ENCODE assay signal across 18 cellular contexts in genomic region chr1:15454256-15454655, GRCh38. TPM values are rescaled to one million over a fixed set of nuclear protein-coding genes. Genes with fewer than 3 reads are reported as not detected.
A peak's percentile ranks its signal among the peaks of the same experiment; 100 is the strongest.
DNase-seq lines count a peak whose midpoint lies in the region; ATAC-seq, FAIRE-seq and TF ChIP-seq lines count a peak whose summit lies in the region.
"Had no signal": no experiment of that assay in that cellular context is flagged by ENCODE, and none has a peak within 500 bp of the region (broad histone marks: within the 10 kb centered on the region; RNA-seq: fewer than 3 reads in every experiment).

No MANE protein-coding gene starts in this region.

- H3K36me3 Mint-ChIP-seq in astrocyte (ENCODE audit: low read depth, unreplicated experiment), result no peaks in the 10 kb centered on the region

- peaks cover 11% of the 10 kb centered on the region for H3K4me1 ChIP-seq in astrocyte (ENCODE audit: insufficient read depth, low read length)
- H3K4me1 ChIP-seq: spleen had no signal

- ATAC-seq in HG03520 (IDR thresholded peaks at IDR 0.05; ENCODE audit: unreplicated experiment), result no peak

- FAIRE-seq in astrocyte (lab: Jason Lieb, UNC), result peak; percentile 29
- FAIRE-seq: A204.1 had no signal

- peaks cover 6% of the 10 kb centered on the region for H3K9me3 Mint-ChIP-seq in astrocyte (ENCODE audit: unreplicated experiment)
- H3K9me3 Mint-ChIP-seq: activated naive CD4-positive, alpha-beta T cell treated with anti-CD3 and anti-CD28 coated beads for 36 hours had no signal

- H3K79me2 ChIP-seq in astrocyte (ENCODE audit: insufficient read depth, low read length), result no peaks in the 10 kb centered on the region

- H3K4me2 ChIP-seq in astrocyte (ENCODE audit: low read length), result peak overlapping the region; percentile 37

- no peaks in the 10 kb centered on the region for H3K27me3 ChIP-seq in astrocyte (ENCODE audit: insufficient read depth, low read length)
- H3K27me3 ChIP-seq: neutrophil, spleen had no signal

- H3K4me3 ChIP-seq in astrocyte (ENCODE audit: insufficient read depth, low read depth, low read length), result no peak overlapping the region
- no peak overlapping the region for H3K4me3 ChIP-seq in foreskin fibroblast (ENCODE audit: low read depth in 1 of 2, low read length in 2 of 2)
- H3K4me3 ChIP-seq: spleen had no signal

- H2AFZ ChIP-seq in astrocyte (ENCODE audit: low read depth, low read length), result no peak overlapping the region

- peaks cover 5% of the 10 kb centered on the region for H3K27me3 Mint-ChIP-seq in astrocyte (ENCODE audit: low read depth, unreplicated experiment)

- H3K36me3 ChIP-seq in astrocyte (ENCODE audit: insufficient read depth, low read length), result no peaks in the 10 kb centered on the region
- H3K36me3 ChIP-seq: neutrophil, spleen had no signal

- H3K27ac ChIP-seq in astrocyte (ENCODE audit: low read depth, low read length), result peak overlapping the region; percentile 19
- H3K27ac ChIP-seq: neutrophil, spleen had no signal

- TF ChIP-seq CTCF in astrocyte (IDR thresholded peaks at IDR 0.05; ENCODE audit: insufficient read depth, low read depth, low read length) (no peak), foreskin fibroblast (IDR thresholded peaks at IDR 0.05; ENCODE audit: low read depth, low read length) (no peak), GM10266 (IDR thresholded peaks at IDR 0.05; ENCODE audit: control insufficient read depth, insufficient read depth, low read depth, missing control alignments) (no peak)

- peak overlapping the region; percentile 26 for H3K9ac ChIP-seq in astrocyte (ENCODE audit: low read length)

- DNase-seq in NOMO-1 treated with DMSO at 0.1 percent for 48 hours (lab: John Stamatoyannopoulos, UW; ENCODE audit: unreplicated experiment) (peak; percentile 7), NOMO-1 (lab: John Stamatoyannopoulos, UW; ENCODE audit: unreplicated experiment in 2 of 2) (no peak), astrocyte (ENCODE audit: low read depth) (peak; percentile 78), foreskin fibroblast (peak; percentile 44 to 59), NAMALWA (ENCODE audit: low spot score) (no peak), NCI-H1436 treated with DMSO at 0.1 percent for 48 hours (lab: John Stamatoyannopoulos, UW) (no peak), GM10266 (ENCODE audit: extremely low spot score) (no peak)
- DNase-seq: activated naive CD4-positive, alpha-beta T cell treated with anti-CD3 and anti-CD28 coated beads for 36 hours; COR-L47; mesendoderm; NCI-H146; NCI-H774; SIG-M5; spleen had no signal

- peaks cover 2% of the 10 kb centered on the region for H3K4me1 Mint-ChIP-seq in astrocyte (ENCODE audit: low read depth, unreplicated experiment)

- H3K9me3 ChIP-seq in astrocyte (ENCODE audit: insufficient read depth, low read depth, low read length), result no peaks in the 10 kb centered on the region
- H3K9me3 ChIP-seq: neutrophil, spleen had no signal

- H3K4me3 Mint-ChIP-seq in astrocyte (ENCODE audit: unreplicated experiment), result no peak overlapping the region
- H3K4me3 Mint-ChIP-seq: activated naive CD4-positive, alpha-beta T cell treated with anti-CD3 and anti-CD28 coated beads for 36 hours had no signal

- no peak overlapping the region for H3K27ac Mint-ChIP-seq in astrocyte (ENCODE audit: unreplicated experiment)
- H3K27ac Mint-ChIP-seq: activated naive CD4-positive, alpha-beta T cell treated with anti-CD3 and anti-CD28 coated beads for 36 hours had no signal

- no peaks in the 10 kb centered on the region for H4K20me1 ChIP-seq in astrocyte (ENCODE audit: insufficient read depth, low read length)

RNA-seq across cellular contexts. Expression of gene CELA2A, which starts 2.3 kb away (rescaled TPM):
- total RNA-seq in astrocyte, result not detected in 2 replicates
- total RNA-seq: activated naive CD4-positive, alpha-beta T cell treated with anti-CD3 and anti-CD28 coated beads for 36 hours; temporal lobe had no signal

RNA-seq across cellular contexts. Expression of gene CTRC, which starts 16.0 kb away (rescaled TPM):
- not detected in 2 replicates for total RNA-seq in astrocyte
- total RNA-seq: activated naive CD4-positive, alpha-beta T cell treated with anti-CD3 and anti-CD28 coated beads for 36 hours; temporal lobe had no signal

RNA-seq across cellular contexts. Expression of gene CELA2B, which starts 21.6 kb away (rescaled TPM):
- not detected in 2 replicates for total RNA-seq in astrocyte
- total RNA-seq: activated naive CD4-positive, alpha-beta T cell treated with anti-CD3 and anti-CD28 coated beads for 36 hours; spleen; temporal lobe had no signal

RNA-seq across cellular contexts. Expression of gene EFHD2, which starts 44.6 kb away (rescaled TPM):
- total RNA-seq in astrocyte, result 26.0 and 27.2 TPM in 2 replicates

Comparison
In these comparisons a context has a peak if more than half of its experiments do, and no peak if none do; other contexts are left out.
1. DNase-seq: peak in NOMO-1 treated with DMSO at 0.1 percent for 48 hours (single experiment), astrocyte (single experiment) and foreskin fibroblast (2 of 2); none in NOMO-1 (0 of 2), NAMALWA (single experiment), NCI-H1436 treated with DMSO at 0.1 percent for 48 hours (single experiment) and GM10266 (single experiment).